ENCODE assay signal across 8 cellular contexts in genomic region chr2:132146774-132147173, GRCh38. TPM values are rescaled to one million over a fixed set of nuclear protein-coding genes. Genes with fewer than 3 reads are reported as not detected.
A peak's percentile ranks its signal among the peaks of the same experiment; 100 is the strongest.
DNase-seq lines count a peak whose midpoint lies in the region; TF ChIP-seq lines count a peak whose summit lies in the region.
"Not testable (repeated sequence)": the region's sequence is repeated elsewhere in the genome, so short reads cannot be mapped to it uniquely, and the experiment has no call there.

No MANE protein-coding gene starts in this region.

- H3K27ac ChIP-seq in ascending aorta, result not testable (repeated sequence)

- not testable (repeated sequence) for H3K36me3 ChIP-seq in ascending aorta

- DNase-seq in CD14-positive monocyte (ENCODE audit: low spot score), result not testable (repeated sequence)
- peak; percentile 14 for DNase-seq in HCEC 1CT
- DNase-seq in NCI-H2107 (lab: John Stamatoyannopoulos, UW), result peak; percentile 4
- peak; percentile 66 for DNase-seq in SK-MEL-5 (ENCODE audit: low read depth, low spot score)
- peak in 1 of 2 donors; percentile 65 for DNase-seq in ascending aorta (ENCODE audit: low spot score in 2 of 2)
- peak; percentile 0 for DNase-seq in germinal center (ENCODE audit: low spot score)
- DNase-seq in midbrain (lab: John Stamatoyannopoulos, UW), result peak; percentile 65
- DNase-seq in stimulated activated CD4-positive, alpha-beta T cell treated with anti-CD3 and anti-CD28 coated beads, TNF-alpha, amount 100 ng/mL, for 48 hours (ENCODE audit: low read depth in 3 of 3), result peak in 2 of 3 donors; percentile 19 to 26

- H3K27ac Mint-ChIP-seq in CD14-positive monocyte, result peak overlapping the region in 1 of 7 donors; percentile 54

- intact Hi-C loops in CD14-positive monocyte (cut with micrococcal nuclease); ascending aorta (cut with DNase I): not testable (repeated sequence)

- H3K36me3 Mint-ChIP-seq in CD14-positive monocyte, result not testable (repeated sequence)

- not testable (repeated sequence) for H3K4me1 Mint-ChIP-seq in CD14-positive monocyte

- H3K9me3 ChIP-seq in ascending aorta, result not testable (repeated sequence)

- in situ Hi-C loops in SK-MEL-5 (cut with HindIII; ENCODE audit: low pct_unique_long_range_greater_than_20kb, low sequenced_read_pairs), result not testable (repeated sequence)

- TF ChIP-seq CTCF in CD14-positive monocyte (IDR thresholded peaks at IDR 0.05) (peak; percentile 33), ascending aorta (IDR thresholded peaks at IDR 0.05) (peak in 2 of 3 experiments; percentile 36 to 50)

- H3K27me3 ChIP-seq in ascending aorta, result not testable (repeated sequence)

- H3K4me3 ChIP-seq in ascending aorta, result not testable (repeated sequence)

- not testable (repeated sequence) for H3K4me3 Mint-ChIP-seq in CD14-positive monocyte

- H3K9me3 Mint-ChIP-seq in CD14-positive monocyte, result not testable (repeated sequence)

- H3K27me3 Mint-ChIP-seq in CD14-positive monocyte (ENCODE audit: low read depth in 3 of 3), result not testable (repeated sequence)

- H3K4me1 ChIP-seq in ascending aorta, result not testable (repeated sequence)

RNA-seq across cellular contexts. Expression of gene ANKRD30BL, which starts 15.0 kb away (rescaled TPM):
- polyA plus RNA-seq in CD14-positive monocyte, result not detected
- total RNA-seq in SK-MEL-5 (2014; rRNA removed; shearing (Covaris generic)), result not detected in 2 replicates
- polyA plus RNA-seq in SK-MEL-5 (2015; cell fraction: cytosol; rRNA removed), result not detected in 2 replicates
- not detected in 2 replicates for polyA plus RNA-seq in SK-MEL-5 (2015; cell fraction: nucleus; rRNA removed)
- total RNA-seq in ascending aorta, result not detected
